Comparison of ENCODE assay signal across 26 cellular contexts in genomic region chr16:59865071-59865671, GRCh38.
"Had no signal": no experiment of that assay in that cellular context is flagged by ENCODE, and none has a peak within 500 bp of the region (broad histone marks: within the 10 kb centered on the region; RNA-seq: fewer than 3 reads in every experiment).

No MANE protein-coding gene starts in this region.

- H3K27ac ChIP-seq: body of pancreas, esophagus muscularis mucosa, parathyroid adenoma, psoas muscle, thoracic aorta, WERI-Rb-1 had no signal

- H3K27me3 Mint-ChIP-seq: activated CD4-positive, alpha-beta memory T cell treated with anti-CD3 and anti-CD28 coated beads for 36 hours; activated CD4-positive, alpha-beta T cell treated with anti-CD3 and anti-CD28 coated beads, Interleukin-2, amount 10 ng/mL, durations not matched to agents 24 days and 14 days; activated naive CD4-positive, alpha-beta T cell treated with anti-CD3 and anti-CD28 coated beads, Interleukin-2, amount 50 U/mL, for 24 hours; activated T-helper 17 cell treated with anti-CD3 and anti-CD28 coated beads, Interleukin-2, amount 50 U/mL, for 72 hours; stimulated activated naive CD8-positive, alpha-beta T cell treated with anti-CD3 and anti-CD28 coated beads, Interleukin-15, Interleukin-2, amounts not matched to agents 100 ng/mL and 50 ng/mL, for 24 hours; T-helper 17 cell had no signal

- H3K4me1 ChIP-seq: body of pancreas, parathyroid adenoma, psoas muscle had no signal

- H3K4me1 Mint-ChIP-seq: activated CD4-positive, alpha-beta T cell treated with anti-CD3 and anti-CD28 coated beads, Interleukin-2, amount 10 ng/mL, durations not matched to agents 24 days and 14 days; activated naive CD4-positive, alpha-beta T cell treated with anti-CD3 and anti-CD28 coated beads, Interleukin-2, amount 50 U/mL, for 24 hours; activated T-helper 17 cell treated with anti-CD3 and anti-CD28 coated beads, Interleukin-2, amount 50 U/mL, for 72 hours; T-helper 17 cell had no signal

- H3K27ac Mint-ChIP-seq: activated CD4-positive, alpha-beta memory T cell treated with anti-CD3 and anti-CD28 coated beads for 36 hours; activated CD4-positive, alpha-beta T cell treated with anti-CD3 and anti-CD28 coated beads, Interleukin-2, amount 10 ng/mL, durations not matched to agents 24 days and 14 days; activated naive CD4-positive, alpha-beta T cell treated with anti-CD3 and anti-CD28 coated beads, Interleukin-2, amount 50 U/mL, for 24 hours; activated T-helper 17 cell treated with anti-CD3 and anti-CD28 coated beads, Interleukin-2, amount 50 U/mL, for 72 hours; stimulated activated naive CD8-positive, alpha-beta T cell treated with anti-CD3 and anti-CD28 coated beads, Interleukin-15, Interleukin-2, amounts not matched to agents 100 ng/mL and 50 ng/mL, for 24 hours; T-helper 17 cell had no signal

- H3K4me3 Mint-ChIP-seq: activated CD4-positive, alpha-beta memory T cell treated with anti-CD3 and anti-CD28 coated beads for 36 hours; activated CD4-positive, alpha-beta T cell treated with anti-CD3 and anti-CD28 coated beads, Interleukin-2, amount 10 ng/mL, durations not matched to agents 24 days and 14 days; activated naive CD4-positive, alpha-beta T cell treated with anti-CD3 and anti-CD28 coated beads, Interleukin-2, amount 50 U/mL, for 24 hours; activated T-cell treated with anti-CD3 and anti-CD28 coated beads, Interleukin-2, amount 50 U/mL, for 4 hours; activated T-helper 17 cell treated with anti-CD3 and anti-CD28 coated beads, Interleukin-2, amount 50 U/mL, for 72 hours; neural crest cell; stimulated activated naive CD8-positive, alpha-beta T cell treated with anti-CD3 and anti-CD28 coated beads, Interleukin-15, Interleukin-2, amounts not matched to agents 100 ng/mL and 50 ng/mL, for 24 hours; T-helper 17 cell had no signal

- H3K36me3 ChIP-seq: esophagus muscularis mucosa, thoracic aorta, WERI-Rb-1 had no signal

- DNase-seq: activated CD4-positive, alpha-beta memory T cell treated with anti-CD3 and anti-CD28 coated beads for 36 hours; activated CD4-positive, alpha-beta T cell treated with anti-CD3 and anti-CD28 coated beads, Interleukin-2, amount 10 ng/mL, durations not matched to agents 24 days and 14 days; activated CD8-positive, alpha-beta memory T cell treated with anti-CD3 and anti-CD28 coated beads, Interleukin-2, amount 50 U/mL, for 48 hours; activated T-cell treated with anti-CD3 and anti-CD28 coated beads, Interleukin-2, amount 50 U/mL, for 4 hours; anterior cingulate cortex; body of pancreas; dermis blood vessel endothelial cell; effector CD4-positive, alpha-beta T cell; glutamatergic neuron; left cardiac atrium; left ventricle myocardium superior; mammary epithelial cell; nucleus accumbens; psoas muscle; stimulated activated CD4-positive, alpha-beta T cell treated with anti-CD3 and anti-CD28 coated beads, Interleukin-4, amount 100 ng/mL, for 1 hour; T-helper 17 cell; T1000; trophoblast cell; WERI-Rb-1 had no signal

- H3K9me3 ChIP-seq: body of pancreas, esophagus muscularis mucosa, psoas muscle, thoracic aorta had no signal

- H3K36me3 Mint-ChIP-seq: activated CD4-positive, alpha-beta memory T cell treated with anti-CD3 and anti-CD28 coated beads for 36 hours; activated naive CD4-positive, alpha-beta T cell treated with anti-CD3 and anti-CD28 coated beads, Interleukin-2, amount 50 U/mL, for 24 hours had no signal

- H3K27me3 ChIP-seq: body of pancreas, esophagus muscularis mucosa had no signal

- H3K4me3 ChIP-seq: body of pancreas, esophagus muscularis mucosa, psoas muscle, thoracic aorta had no signal
